Comparison of ENCODE assay signal across 15 cellular contexts in the genomic region with DNA sequence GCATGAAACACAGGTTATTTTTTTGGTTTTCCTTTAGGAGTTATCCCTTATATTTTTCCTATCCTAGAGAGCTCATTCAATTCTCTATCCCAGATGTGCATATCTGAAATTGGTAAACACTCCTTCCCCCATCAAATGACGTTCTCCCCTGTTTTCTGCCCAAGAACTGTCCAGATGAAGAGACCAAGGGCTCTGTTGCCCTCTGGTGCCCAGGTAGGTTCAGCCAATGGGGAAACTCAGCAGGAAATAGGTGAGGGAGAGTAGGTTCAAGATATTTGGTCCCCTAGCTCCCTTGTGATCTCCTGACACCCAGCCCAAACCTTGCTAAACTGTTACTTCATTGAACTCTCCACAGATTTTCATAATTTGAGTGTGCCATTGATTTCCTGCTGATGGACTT. TPM values are rescaled to one million over a fixed set of nuclear protein-coding genes. Genes with fewer than 3 reads are reported as not detected.
DNase-seq lines count a peak whose midpoint lies in the region; ATAC-seq, FAIRE-seq and TF ChIP-seq lines count a peak whose summit lies in the region.
"Had no signal": no experiment of that assay in that cellular context is flagged by ENCODE, and none has a peak within 500 bp of the region (broad histone marks: within the 10 kb centered on the region; RNA-seq: fewer than 3 reads in every experiment).

No MANE protein-coding gene starts in this region.

- H3K9me3 Mint-ChIP-seq in GM23338, result no peaks in the 10 kb centered on the region
- H3K9me3 Mint-ChIP-seq: activated naive CD4-positive, alpha-beta T cell treated with anti-CD3 and anti-CD28 coated beads, Interleukin-2, amount 50 U/mL, for 24 hours; neural crest cell had no signal

- 6% methylated on average over 1 of the region's 1 CpG for WGBS in HepG2 (ENCODE audit: low lambda C conversion rate)
- 67 to 80% methylated on average over 1 of the region's 1 CpG for WGBS in testis, 2 donors

- H3K4me1 Mint-ChIP-seq in GM23338, result peaks cover 30% of the 10 kb centered on the region
- H3K4me1 Mint-ChIP-seq: activated naive CD4-positive, alpha-beta T cell treated with anti-CD3 and anti-CD28 coated beads, Interleukin-2, amount 50 U/mL, for 24 hours had no signal

- no TSS peak for BruUV-seq in HepG2 (replicated peaks; lab: Mats Ljungman, UMichigan)

- TF ChIP-seq POLR2A in HepG2 (IDR thresholded peaks at IDR 0.05; ENCODE audit: insufficient read depth in 1 of 2, low read depth in 2 of 2, low read length in 2 of 2), result no peak
- no peak for TF ChIP-seq POLR2A in testis (IDR thresholded peaks at IDR 0.05)

- ATAC-seq in GM23338, result no peak; the same call in 2 of the 3 replicates
- ATAC-seq in HepG2, result peak; percentile 62

- H3K27me3 ChIP-seq in GM23338 (ENCODE audit: insufficient read depth), result no peaks in the 10 kb centered on the region
- peaks cover 0 to 6% of the 10 kb centered on the region in 2 experiments; a peak in 1 of 5 replicates for H3K27me3 ChIP-seq in HepG2 (ENCODE audit: control insufficient read depth in 1 of 2, insufficient read depth in 2 of 2, low read length in 2 of 2)
- no peaks in the 10 kb centered on the region for H3K27me3 ChIP-seq in testis
- H3K27me3 ChIP-seq: tibial nerve had no signal

- TF ChIP-seq RAD21 in HepG2 (CRISPR knock-in tag; IDR thresholded peaks at IDR 0.05), result peak; percentile 46; the same call in 1 of the 2 replicates

- H3K4me2 ChIP-seq in GM23338 (no peak overlapping the region), HepG2 (ENCODE audit: low read depth, low read length) (no peak overlapping the region)

- DNase-seq in GM13977 (ENCODE audit: low spot score) (no peak), GM23338 (ENCODE audit: low spot score) (peak; percentile 27), NCI-H69 (lab: John Stamatoyannopoulos, UW) (peak; percentile 29), HepG2 (ENCODE audit: low spot score) (no peak), testis (no peak), superior temporal gyrus (ENCODE audit: extremely low spot score) (no peak), GM19238 (ENCODE audit: insufficient read length, low spot score) (no peak)
- no peak for DNase-seq in activated CD4-positive, alpha-beta T cell treated with anti-CD3 and anti-CD28 coated beads for 1 hour
- DNase-seq: effector CD4-positive, alpha-beta T cell; NCI-H1436 treated with DMSO at 0.1 percent for 48 hours; Right ventricle myocardium superior; stimulated activated CD4-positive, alpha-beta T cell treated with anti-CD3 and anti-CD28 coated beads, Interleukin-4, amount 100 ng/mL, for 4 hours had no signal

- CTCF ChIA-PET in HepG2 (lab: Yijun Ruan, JAX; ENCODE audit: low intra/inter-chr PET ratio, low total read pairs), result interaction anchor here (0.7 to 2.8 kb wide), 2 partner anchors 104 to 125 kb away, joined by 4 to 26 read pairs; no protein-coding TSS in a partner anchor

- no peaks in the 10 kb centered on the region for H3K27me3 Mint-ChIP-seq in GM23338 (ENCODE audit: insufficient read depth, low read depth, poor library complexity)
- H3K27me3 Mint-ChIP-seq: activated naive CD4-positive, alpha-beta T cell treated with anti-CD3 and anti-CD28 coated beads, Interleukin-2, amount 50 U/mL, for 24 hours had no signal

- H3K27ac Mint-ChIP-seq in GM23338, result no peak overlapping the region
- H3K27ac Mint-ChIP-seq: activated naive CD4-positive, alpha-beta T cell treated with anti-CD3 and anti-CD28 coated beads, Interleukin-2, amount 50 U/mL, for 24 hours had no signal

- H3K79me2 ChIP-seq in GM23338 (replicated peaks; ENCODE audit: insufficient read depth), result no peaks in the 10 kb centered on the region
- H3K79me2 ChIP-seq in HepG2 (ENCODE audit: insufficient read depth, low read length), result no peaks in the 10 kb centered on the region

- no peaks in the 10 kb centered on the region for H3K36me3 Mint-ChIP-seq in GM23338 (ENCODE audit: low read depth)
- H3K36me3 Mint-ChIP-seq: activated naive CD4-positive, alpha-beta T cell treated with anti-CD3 and anti-CD28 coated beads, Interleukin-2, amount 50 U/mL, for 24 hours had no signal

- H3K4me3 ChIP-seq in GM23338 (no peak overlapping the region), HepG2 (replicated peaks in 1 of 3; ENCODE audit: insufficient read depth in 1 of 3, low read depth in 2 of 3, low read length in 3 of 3) (no peak overlapping the region), testis (no peak overlapping the region)
- H3K4me3 ChIP-seq: tibial nerve had no signal

- H3K4me1 ChIP-seq in GM23338 (ENCODE audit: insufficient read depth) (peaks cover 8% of the 10 kb centered on the region; the same call in 1 of the 2 replicates), HepG2 (ENCODE audit: insufficient read depth, low read length) (peaks cover 16% of the 10 kb centered on the region), testis (no peaks in the 10 kb centered on the region)

- no peaks in the 10 kb centered on the region for H4K20me1 ChIP-seq in GM23338 (replicated peaks; ENCODE audit: insufficient read depth)
- H4K20me1 ChIP-seq in HepG2 (ENCODE audit: insufficient read depth, low read length), result no peaks in the 10 kb centered on the region

- H3K9ac ChIP-seq in HepG2 (ENCODE audit: insufficient read depth, low read depth, low read length), result no peak overlapping the region

- POLR2A ChIA-PET in HepG2 (lab: Yijun Ruan, JAX), result no interaction called here

- H3K9me3 ChIP-seq in HepG2 (ENCODE audit: low read length), result no peaks in the 10 kb centered on the region
- no peaks in the 10 kb centered on the region for H3K9me3 ChIP-seq in testis
- H3K9me3 ChIP-seq: tibial nerve had no signal

- intact Hi-C loops in HepG2 (cut with micrococcal nuclease; ENCODE audit: unreplicated experiment) (loop anchor here (1.0 to 2.0 kb wide), 2 partner anchors 104 to 125 kb away; no protein-coding TSS in a partner anchor), testis (cut with DNase I; ENCODE audit: low total_unique reads) (no loop called here)

- FAIRE-seq in HepG2 (lab: Jason Lieb, UNC), result no peak

- no peak overlapping the region for H2AFZ ChIP-seq in GM23338
- no peak overlapping the region for H2AFZ ChIP-seq in HepG2 (ENCODE audit: low read length)

- H3K27ac ChIP-seq in GM23338 (ENCODE audit: low read depth) (no peak overlapping the region), HepG2 (ENCODE audit: extremely low read length, insufficient read depth, low read length) (no peak overlapping the region), testis (no peak overlapping the region)
- H3K27ac ChIP-seq: tibial nerve had no signal

- no peak overlapping the region for H3K4me3 Mint-ChIP-seq in GM23338
- H3K4me3 Mint-ChIP-seq: activated naive CD4-positive, alpha-beta T cell treated with anti-CD3 and anti-CD28 coated beads, Interleukin-2, amount 50 U/mL, for 24 hours; neural crest cell had no signal

- no peak for TF ChIP-seq EP300 in HepG2 (IDR thresholded peaks at IDR 0.05; ENCODE audit: low read depth in 2 of 2, low read length in 2 of 2)
- no peak for TF ChIP-seq EP300 in HepG2 (CRISPR knock-in tag; IDR thresholded peaks at IDR 0.05; ENCODE audit: borderline replicate concordance)

- TF ChIP-seq CTCF in GM13977 (IDR thresholded peaks at IDR 0.05; ENCODE audit: extremely low read depth, insufficient read depth, missing control alignments) (peak; percentile 41), GM23338 (conservative IDR thresholded peaks at IDR 0.05; ENCODE audit: low read depth in 2 of 2) (peak; percentile 54 to 82), HepG2 (CRISPR knock-in tag; IDR thresholded peaks at IDR 0.05) (peak; percentile 67), testis (IDR thresholded peaks at IDR 0.05) (no peak)

- H3K36me3 ChIP-seq in GM23338 (ENCODE audit: insufficient read depth) (no peaks in the 10 kb centered on the region), HepG2 (replicated peaks in 1 of 2; ENCODE audit: control insufficient read depth in 1 of 2, insufficient read depth in 2 of 2, low read length in 2 of 2) (no peaks in the 10 kb centered on the region), testis (ENCODE audit: low read depth, missing control alignments) (no peaks in the 10 kb centered on the region)
- H3K36me3 ChIP-seq: tibial nerve had no signal

- in situ Hi-C loops in GM13977 (cut with MboI; ENCODE audit: low pct_unique_long_range_greater_than_20kb, low sequenced_read_pairs, unreplicated experiment), result no loop called here
- in situ Hi-C loops in HepG2 (cut with HindIII; ENCODE audit: extremely low pct_ligation_motif_present, low pct_unique_long_range_greater_than_20kb), result no loop called here

- H3F3A ChIP-seq in GM23338 (replicated peaks; ENCODE audit: low read depth), result no peaks in the 10 kb centered on the region

- H3K9me2 ChIP-seq in GM23338 (ENCODE audit: insufficient read depth), result no peaks in the 10 kb centered on the region

TF ChIP-seq in GM23338, 12 proteins besides CTCF, POLR2A, EP300 and RAD21 (continues in another document):
- TF ChIP-seq NANOG (IDR thresholded peaks at IDR 0.05; ENCODE audit: borderline replicate concordance), result no peak

TF ChIP-seq in HepG2, 621 proteins besides CTCF, POLR2A, EP300 and RAD21 (continues in another document):
- TF ChIP-seq STAG1 (CRISPR knock-in tag; IDR thresholded peaks at IDR 0.05), result peak; percentile 86

RNA-seq across cellular contexts. Expression of gene INO80C, which starts 14.1 kb away (rescaled TPM):
- 16.3 and 22.6 TPM in 2 replicates for total RNA-seq in GM23338 (2014; rRNA removed; shearing (Covaris generic))
- 52.3 and 52.8 TPM in 2 replicates for polyA plus RNA-seq in GM23338 (2016; fragmentation: Nextera tagmentation; extraction: Ambion mirVana)
- 8.2 and 10.8 TPM in 2 replicates for total RNA-seq in HepG2 (2016; rRNA removed; fragmentation: Illumina TruSeq; extraction: Trizol)
- 5.2 and 7.5 TPM in 2 replicates for total RNA-seq in HepG2 (2016; cell fraction: cytosol; rRNA removed; fragmentation: Illumina TruSeq; extraction: Trizol; ENCODE audit: low read depth)
- total RNA-seq in HepG2 (2016; cell fraction: insoluble cytoplasmic fraction; rRNA removed; fragmentation: Illumina TruSeq; extraction: Trizol), result 6.6 and 9.8 TPM in 2 replicates
- 4.8 and 6.6 TPM in 2 replicates for total RNA-seq in HepG2 (2016; cell fraction: membrane; rRNA removed; fragmentation: Illumina TruSeq; extraction: Trizol)
- total RNA-seq in HepG2 (2016; cell fraction: nucleus; rRNA removed; fragmentation: Illumina TruSeq; extraction: Trizol), result 11.1 and 13.4 TPM in 2 replicates
- polyA plus RNA-seq in HepG2 (2011; rRNA removed), result 15.4 and 20.5 TPM in 2 replicates
- 17.9 and 18.5 TPM in 2 replicates for polyA plus RNA-seq in HepG2 (2011; cell fraction: cytosol; rRNA removed)
- 14.5 and 18.5 TPM in 2 replicates for polyA plus RNA-seq in HepG2 (2011; cell fraction: nucleus; rRNA removed)
- polyA plus RNA-seq in HepG2 (2012), result 17.4 and 24.1 TPM in 2 replicates
- 8.6 and 12.5 TPM in 2 replicates for polyA plus RNA-seq in HepG2 (2016; cell fraction: cytosol; fragmentation: Illumina TruSeq; extraction: Trizol; ENCODE audit: low read depth)
- polyA plus RNA-seq in HepG2 (2016; cell fraction: insoluble cytoplasmic fraction; fragmentation: Illumina TruSeq; extraction: Trizol; ENCODE audit: low read depth), result 40.1 and 41.8 TPM in 2 replicates
- 13.6 and 13.7 TPM in 2 replicates for polyA plus RNA-seq in HepG2 (2016; cell fraction: membrane; fragmentation: Illumina TruSeq; extraction: Trizol; ENCODE audit: low read depth)
- polyA plus RNA-seq in HepG2 (2016; cell fraction: nucleus; fragmentation: Illumina TruSeq; extraction: Trizol; ENCODE audit: insufficient read depth, low read depth), result 27.3 and 33.7 TPM in 2 replicates
- polyA minus RNA-seq in HepG2 (2011; rRNA and poly(A)+ RNA removed; ENCODE audit: low replicate concordance), result 9.7 and 18.8 TPM in 2 replicates
- 6.5 TPM in 2 replicates for polyA minus RNA-seq in HepG2 (2011; cell fraction: cytosol; rRNA and poly(A)+ RNA removed)
- 19.0 and 30.3 TPM in 2 replicates for polyA minus RNA-seq in HepG2 (2011; cell fraction: nucleus; rRNA and poly(A)+ RNA removed)
- 10 to 100 TPM; 52.2 to 77.5 TPM for total RNA-seq in testis
- polyA plus RNA-seq in testis (ENCODE audit: insufficient read depth, low read depth, low replicate concordance), result 155 TPM

Comparison
In these comparisons a context has a peak if more than half of its experiments do, and no peak if none do; other contexts are left out.
1. DNase-seq: peak in GM23338 (single experiment) and NCI-H69 (single experiment); none in GM13977 (single experiment), HepG2 (single experiment), activated CD4-positive, alpha-beta T cell treated with anti-CD3 and anti-CD28 coated beads for 1 hour (single experiment), testis (single experiment), superior temporal gyrus (single experiment) and GM19238 (single experiment).
2. CTCF ChIP-seq: peak in GM13977 (single experiment), GM23338 (2 of 2) and HepG2 (single experiment); none in testis (0 of 3).